ENCODE assay signal across 17 cellular contexts in genomic region chr2:65671670-65672069, GRCh38.
"Had no signal": no experiment of that assay in that cellular context is flagged by ENCODE, and none has a peak within 500 bp of the region (broad histone marks: within the 10 kb centered on the region; RNA-seq: fewer than 3 reads in every experiment).

No MANE protein-coding gene starts in this region.

- H3K27ac ChIP-seq: body of pancreas, cardiac muscle cell, left lung, neural progenitor cell, upper lobe of left lung had no signal

- ATAC-seq: activated CD8-positive, alpha-beta T cell treated with anti-CD3 and anti-CD28 coated beads, Interleukin-2, amount 10 ng/mL, durations not matched to agents 7 days and 5 days; body of pancreas; left lung; naive thymus-derived CD8-positive, alpha-beta T cell had no signal

- H3K4me2 ChIP-seq: neural progenitor cell had no signal

- DNase-seq: activated CD4-positive, alpha-beta T cell treated with anti-CD3 and anti-CD28 coated beads for 1 hour; activated CD4-positive, alpha-beta T cell treated with anti-CD3 and anti-CD28 coated beads, Interleukin-2, amount 50 U/mL, for 1 hour; activated CD8-positive, alpha-beta T cell treated with anti-CD3 and anti-CD28 coated beads, Interleukin-2, amount 10 ng/mL, durations not matched to agents 7 days and 5 days; activated gamma-delta T cell; body of pancreas; erythroblast; foreskin fibroblast; immature natural killer cell; left lung; naive thymus-derived CD8-positive, alpha-beta T cell; retina; stimulated activated CD4-positive, alpha-beta T cell treated with anti-CD3 and anti-CD28 coated beads, Interleukin-4, amount 100 ng/mL, for 1 hour; stimulated activated naive CD4-positive, alpha-beta T cell; upper lobe of left lung had no signal

- H2AFZ ChIP-seq: neural progenitor cell had no signal

- H3K4me3 ChIP-seq: body of pancreas, cardiac muscle cell, left lung, lung, neural progenitor cell, upper lobe of left lung had no signal

- H3K9ac ChIP-seq: neural progenitor cell had no signal

- H3K4me1 ChIP-seq: body of pancreas, left lung, neural progenitor cell, upper lobe of left lung had no signal

- H3K27me3 ChIP-seq: body of pancreas, cardiac muscle cell, left lung, neural progenitor cell, upper lobe of left lung had no signal

- H3K36me3 ChIP-seq: cardiac muscle cell, left lung, neural progenitor cell, upper lobe of left lung had no signal
